25 cellular contexts compared by ENCODE assay signal in the genomic region with DNA sequence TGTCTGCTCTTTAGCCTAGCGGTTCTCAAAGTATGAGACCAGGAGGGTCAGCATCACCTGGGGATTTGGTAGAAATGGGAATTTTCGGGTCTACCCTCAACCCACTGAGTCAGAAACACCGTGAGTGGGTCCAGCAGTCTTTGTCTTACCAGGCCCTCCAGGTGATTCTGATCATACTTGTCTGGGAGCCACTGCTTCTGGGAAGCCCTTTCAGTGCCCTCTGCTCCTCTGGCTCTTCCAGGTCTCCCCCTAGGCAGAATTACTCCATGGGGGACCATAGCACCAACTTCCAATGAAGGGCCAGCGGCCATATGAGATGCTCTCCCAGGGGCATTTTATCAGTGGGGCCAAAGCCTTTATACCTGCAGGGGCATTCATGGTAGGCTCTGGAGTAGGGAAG.
"Had no signal": no experiment of that assay in that cellular context is flagged by ENCODE, and none has a peak within 500 bp of the region (broad histone marks: within the 10 kb centered on the region; RNA-seq: fewer than 3 reads in every experiment).

No MANE protein-coding gene starts in this region.

- H3K9me3 ChIP-seq: testis, thoracic aorta, thyroid gland, upper lobe of right lung, uterus had no signal

- DNase-seq: stimulated activated CD4-positive, alpha-beta T cell treated with anti-CD3 and anti-CD28 coated beads, Interleukin-2, amount 100 ng/mL, for 48 hours; stimulated activated CD4-positive, alpha-beta T cell treated with anti-CD3 and anti-CD28 coated beads, Interleukin-4, amount 100 ng/mL, for 1 hour; stimulated activated CD4-positive, alpha-beta T cell treated with anti-CD3 and anti-CD28 coated beads, Interleukin-4, amount 100 ng/mL, for 24 hours; stimulated activated CD4-positive, alpha-beta T cell treated with anti-CD3 and anti-CD28 coated beads, Interleukin-4, amount 100 ng/mL, for 4 hours; stimulated activated CD8-positive, alpha-beta memory T cell treated with anti-CD3 and anti-CD28 coated beads, Interleukin-4, amount 100 ng/mL, for 48 hours; stimulated activated naive B cell treated with anti-CD40 and anti-IgM and Interleukin-4, amounts not matched to agents 10 μg/mL and 1 μg/mL and 100 μg/mL, for 72 hours; stimulated activated naive CD4-positive, alpha-beta T cell; stimulated activated naive CD4-positive, alpha-beta T cell treated with Interleukin-2 at 50 U/mL for 16 hours; stimulated activated naive CD8-positive, alpha-beta T cell treated with anti-CD3 and anti-CD28 coated beads, Interleukin-15, amount 100 ng/mL, for 72 hours; stimulated activated naive CD8-positive, alpha-beta T cell treated with anti-CD3 and anti-CD28 coated beads, Interleukin-15, Interleukin-2, amounts not matched to agents 100 U/mL and 50 U/mL, for 24 hours; stomach; substantia nigra; testis; thyroid gland; tibial artery; transverse colon; trophoblast cell; upper lobe of left lung; upper lobe of right lung; uterus had no signal

- H3K27ac ChIP-seq: stomach, suprapubic skin, testis, thoracic aorta, thyroid gland, tibial artery, tibial nerve, transverse colon, upper lobe of left lung, upper lobe of right lung, uterus had no signal

- H3K27me3 ChIP-seq: testis, thyroid gland, tibial artery, tibial nerve, transverse colon, upper lobe of left lung, upper lobe of right lung, uterus had no signal

- FAIRE-seq: urothelium cell line had no signal

- H3K4me1 ChIP-seq: stomach, suprapubic skin, testis, thyroid gland, tibial artery, tibial nerve, transverse colon, upper lobe of left lung, upper lobe of right lung, uterus had no signal

- ATAC-seq: stimulated activated effector memory CD8-positive, alpha-beta T cell treated with anti-CD3 and anti-CD28 coated beads, Interleukin-12 subunit alpha, Interleukin-12 subunit beta, amount 100 ng/mL, for 72 hours; stimulated activated naive B cell treated with anti-CD40 and anti-IgM and Interleukin-4, amounts not matched to agents 10 μg/mL and 1 μg/mL and 100 μg/mL, for 72 hours; stimulated activated naive CD8-positive, alpha-beta T cell treated with anti-CD3 and anti-CD28 coated beads, Interleukin-15, amount 100 ng/mL, for 72 hours; stimulated activated naive CD8-positive, alpha-beta T cell treated with anti-CD3 and anti-CD28 coated beads, Interleukin-15, Interleukin-2, amounts not matched to agents 100 U/mL and 50 U/mL, for 24 hours; upper lobe of right lung had no signal

- H3K4me3 ChIP-seq: stomach, suprapubic skin, testis, thoracic aorta, thyroid gland, tibial artery, tibial nerve, transverse colon, upper lobe of left lung, upper lobe of right lung, uterus had no signal

- H3K36me3 ChIP-seq: stomach, suprapubic skin, thoracic aorta, thyroid gland, tibial artery, tibial nerve, transverse colon, upper lobe of left lung, upper lobe of right lung, uterus had no signal
